In the genomic region with DNA sequence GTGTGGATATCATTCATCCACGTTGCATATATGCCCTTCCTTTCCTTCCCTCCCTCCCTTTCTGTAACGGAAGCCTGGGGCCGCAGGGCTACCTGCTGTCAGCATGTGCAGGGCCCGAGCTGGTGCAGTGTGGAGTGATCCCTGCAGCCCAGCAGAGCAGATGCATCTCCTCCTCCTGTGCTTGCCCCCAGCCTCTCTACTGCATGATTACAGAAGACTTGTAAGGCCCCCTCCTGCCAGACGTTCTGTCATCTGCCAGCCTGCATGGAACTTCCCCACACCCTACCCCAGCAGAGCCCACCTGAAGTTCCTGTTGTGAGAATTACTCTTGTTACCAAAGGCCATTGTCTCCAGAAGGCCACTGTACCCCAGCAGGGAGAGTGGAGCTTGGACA, we compare ENCODE assay signal across 30 cellular contexts.
A peak's percentile ranks its signal among the peaks of the same experiment; 100 is the strongest.
DNase-seq lines count a peak whose midpoint lies in the region; ATAC-seq and TF ChIP-seq lines count a peak whose summit lies in the region.
"Had no signal": no experiment of that assay in that cellular context is flagged by ENCODE, and none has a peak within 500 bp of the region (broad histone marks: within the 10 kb centered on the region; RNA-seq: fewer than 3 reads in every experiment).

No MANE protein-coding gene starts in this region.

- CTCF ChIA-PET in SK-N-SH (lab: Yijun Ruan, JAX), result interaction anchor here (1.5 to 2.7 kb wide), 4 partner anchors 10 to 602 kb away, joined by 3 to 9 read pairs (median 6); no protein-coding TSS in a partner anchor

- 92% methylated on average over 5 of the region's 5 CpGs for WGBS in SK-N-SH (ENCODE audit: low lambda C conversion rate)

- H3F3A ChIP-seq in SK-N-SH (replicated peaks; ENCODE audit: insufficient read depth), result no peaks in the 10 kb centered on the region

- POLR2A ChIA-PET in SK-N-SH (lab: Yijun Ruan, JAX), result no interaction called here

- H3K27ac ChIP-seq in SK-N-SH (ENCODE audit: low read depth in 2 of 2, low read length in 1 of 2) (peak overlapping the region in 1 of 2 experiments; percentile 28; a peak in 1 of 4 replicates), coronary artery (no peak overlapping the region)
- H3K27ac ChIP-seq: foreskin keratinocyte, left lung, testis, uterus had no signal

- no peak overlapping the region for H2AFZ ChIP-seq in SK-N-SH (ENCODE audit: low read depth)

- H3K9me3 Mint-ChIP-seq in stimulated activated memory B cell treated with anti-CD40 and anti-IgM and Interleukin-4, amounts not matched to agents 10 μg/mL and 1 μg/mL and 100 μg/mL, for 72 hours, result no peaks in the 10 kb centered on the region
- H3K9me3 Mint-ChIP-seq in activated naive CD8-positive, alpha-beta T cell treated with anti-CD3 and anti-CD28 coated beads for 36 hours, result no peaks in the 10 kb centered on the region
- H3K9me3 Mint-ChIP-seq: activated CD8-positive, alpha-beta T cell treated with anti-CD3 and anti-CD28 coated beads for 36 hours; IgD-negative memory B cell; mesothelial cell of epicardium had no signal

- no peak overlapping the region for H3K9ac ChIP-seq in SK-N-SH

- no peak overlapping the region for H3K4me2 ChIP-seq in SK-N-SH

- TF ChIP-seq RAD21 in SK-N-SH (IDR thresholded peaks at IDR 0.05; ENCODE audit: low read length), result no peak

- peak overlapping the region; percentile 71 for H3K27ac Mint-ChIP-seq in stimulated activated memory B cell treated with anti-CD40 and anti-IgM and Interleukin-4, amounts not matched to agents 10 μg/mL and 1 μg/mL and 100 μg/mL, for 72 hours
- no peak overlapping the region for H3K27ac Mint-ChIP-seq in activated naive CD8-positive, alpha-beta T cell treated with anti-CD3 and anti-CD28 coated beads for 36 hours
- H3K27ac Mint-ChIP-seq: IgD-negative memory B cell; mesothelial cell of epicardium; naive thymus-derived CD4-positive, alpha-beta T cell had no signal

- H3K4me3 Mint-ChIP-seq in stimulated activated memory B cell treated with anti-CD40 and anti-IgM and Interleukin-4, amounts not matched to agents 10 μg/mL and 1 μg/mL and 100 μg/mL, for 72 hours, result no peak overlapping the region
- no peak overlapping the region for H3K4me3 Mint-ChIP-seq in activated naive CD8-positive, alpha-beta T cell treated with anti-CD3 and anti-CD28 coated beads for 36 hours
- H3K4me3 Mint-ChIP-seq: activated CD8-positive, alpha-beta T cell treated with anti-CD3 and anti-CD28 coated beads for 36 hours; brain; IgD-negative memory B cell; mesothelial cell of epicardium; naive thymus-derived CD4-positive, alpha-beta T cell had no signal

- H3K79me2 ChIP-seq in SK-N-SH (ENCODE audit: insufficient read depth), result no peaks in the 10 kb centered on the region

- no peaks in the 10 kb centered on the region for H3K27me3 ChIP-seq in SK-N-SH (ENCODE audit: insufficient read depth)
- H3K27me3 ChIP-seq: foreskin keratinocyte, left lung, ovary, testis, uterus had no signal

- H3K4me1 ChIP-seq in SK-N-SH (ENCODE audit: control insufficient read depth in 1 of 2, insufficient read depth in 2 of 2, low read depth in 1 of 2, low read length in 1 of 2), result peaks cover 0 to 41% of the 10 kb centered on the region in 2 experiments; a peak in 2 of 4 replicates
- H3K4me1 ChIP-seq: HAP-1 had no signal

- ATAC-seq in SK-N-SH treated with all-trans-retinoic acid at 6 μM for 48 hours, result no peak
- no peak for ATAC-seq in stimulated activated memory B cell treated with anti-CD40 and anti-IgM and Interleukin-4, amounts not matched to agents 10 μg/mL and 1 μg/mL and 100 μg/mL, for 72 hours
- ATAC-seq: left lung, Right ventricle myocardium inferior had no signal

- peak; percentile 32 for DNase-seq in SK-N-SH
- DNase-seq in NCI-H524 treated with DMSO at 0.1 percent for 48 hours (lab: John Stamatoyannopoulos, UW), result peak; percentile 80
- DNase-seq in coronary artery (ENCODE audit: low spot score), result peak; percentile 22
- no peak for DNase-seq in activated naive CD8-positive, alpha-beta T cell treated with anti-CD3 and anti-CD28 coated beads for 36 hours
- DNase-seq in central memory CD4-positive, alpha-beta T cell, result no peak
- DNase-seq in A172 (ENCODE audit: low spot score), result no peak
- DNase-seq: activated CD4-positive, CD25-positive, alpha-beta regulatory T cell treated with anti-CD3 and anti-CD28 coated beads, Interleukin-2, amount 50 U/mL, for 72 hours; activated CD8-positive, alpha-beta T cell treated with anti-CD3 and anti-CD28 coated beads for 36 hours; activated T-cell treated with anti-CD3 and anti-CD28 coated beads, Interleukin-2, amount 50 U/mL, for 1 hour; COR-L47; DND-41; effector CD8-positive, alpha-beta T cell; foreskin keratinocyte; left lung; naive thymus-derived CD4-positive, alpha-beta T cell; NCI-H1105; NCI-H2081; NCI-H526; OCI-M1; ovary; SW 1271; testis; uterus had no signal

- TF ChIP-seq CTCF in SK-N-SH (IDR thresholded peaks at IDR 0.05) (no peak), coronary artery (IDR thresholded peaks at IDR 0.05) (no peak)

- peaks cover 33% of the 10 kb centered on the region for H3K36me3 Mint-ChIP-seq in stimulated activated memory B cell treated with anti-CD40 and anti-IgM and Interleukin-4, amounts not matched to agents 10 μg/mL and 1 μg/mL and 100 μg/mL, for 72 hours
- peaks cover 7% of the 10 kb centered on the region for H3K36me3 Mint-ChIP-seq in activated naive CD8-positive, alpha-beta T cell treated with anti-CD3 and anti-CD28 coated beads for 36 hours

- no peaks in the 10 kb centered on the region for H3K27me3 Mint-ChIP-seq in stimulated activated memory B cell treated with anti-CD40 and anti-IgM and Interleukin-4, amounts not matched to agents 10 μg/mL and 1 μg/mL and 100 μg/mL, for 72 hours
- no peaks in the 10 kb centered on the region for H3K27me3 Mint-ChIP-seq in activated naive CD8-positive, alpha-beta T cell treated with anti-CD3 and anti-CD28 coated beads for 36 hours
- H3K27me3 Mint-ChIP-seq: activated CD8-positive, alpha-beta T cell treated with anti-CD3 and anti-CD28 coated beads for 36 hours; brain; IgD-negative memory B cell; naive thymus-derived CD4-positive, alpha-beta T cell had no signal

- no peaks in the 10 kb centered on the region for H3K9me3 ChIP-seq in SK-N-SH
- H3K9me3 ChIP-seq: HAP-1, left lung, ovary, testis, uterus had no signal

- H3K4me3 ChIP-seq in SK-N-SH (ENCODE audit: low read depth in 2 of 2, low read length in 1 of 2) (no peak overlapping the region), coronary artery (no peak overlapping the region)
- H3K4me3 ChIP-seq: HAP-1, left lung, ovary, testis, uterus had no signal

- H3K9me2 ChIP-seq in SK-N-SH, result no peaks in the 10 kb centered on the region

- H3K4me1 Mint-ChIP-seq in stimulated activated memory B cell treated with anti-CD40 and anti-IgM and Interleukin-4, amounts not matched to agents 10 μg/mL and 1 μg/mL and 100 μg/mL, for 72 hours, result peaks cover 34% of the 10 kb centered on the region
- peaks cover 4% of the 10 kb centered on the region for H3K4me1 Mint-ChIP-seq in activated naive CD8-positive, alpha-beta T cell treated with anti-CD3 and anti-CD28 coated beads for 36 hours

- no peaks in the 10 kb centered on the region for H3K36me3 ChIP-seq in SK-N-SH (replicated peaks in 1 of 2; ENCODE audit: control insufficient read depth in 1 of 2, insufficient read depth in 2 of 2, low read length in 1 of 2)
- H3K36me3 ChIP-seq: HAP-1, ovary, uterus had no signal

- H4K20me1 ChIP-seq in SK-N-SH (ENCODE audit: insufficient read depth), result no peaks in the 10 kb centered on the region

- TF ChIP-seq EP300 in SK-N-SH (IDR thresholded peaks at IDR 0.05; ENCODE audit: borderline replicate concordance in 1 of 2, low read depth in 1 of 2, low read length in 1 of 2), result no peak

TF ChIP-seq in SK-N-SH, 30 proteins besides CTCF, POLR2A, EP300 and RAD21:
- no peak for TF ChIP-seq NFIC (IDR thresholded peaks at IDR 0.05; ENCODE audit: borderline replicate concordance)
- no peak for TF ChIP-seq PBX3 (IDR thresholded peaks at IDR 0.05)
- TF ChIP-seq TCF12 (IDR thresholded peaks at IDR 0.05), result no peak

TF ChIP-seq in SK-N-SH treated with all-trans-retinoic acid at 6 μM for 48 hours, 23 proteins besides CTCF, POLR2A, EP300 and RAD21:
- TF ChIP-seq SNAI2 (CRISPR knock-in tag; IDR thresholded peaks at IDR 0.05) (no peak), PPARA (CRISPR knock-in tag; IDR thresholded peaks at IDR 0.05; ENCODE audit: borderline replicate concordance) (no peak), CSRNP3 (CRISPR knock-in tag; IDR thresholded peaks at IDR 0.05) (no peak), ESRRG (CRISPR knock-in tag; IDR thresholded peaks at IDR 0.05) (no peak), POU6F1 (CRISPR knock-in tag; IDR thresholded peaks at IDR 0.05; ENCODE audit: borderline replicate concordance, low read depth) (no peak)

Comparison
In these comparisons a context has a peak if more than half of its experiments do, and no peak if none do; other contexts are left out.
1. DNase-seq: peak in SK-N-SH (single experiment), NCI-H524 treated with DMSO at 0.1 percent for 48 hours (single experiment) and coronary artery (single experiment); none in activated naive CD8-positive, alpha-beta T cell treated with anti-CD3 and anti-CD28 coated beads for 36 hours (single experiment), central memory CD4-positive, alpha-beta T cell (single experiment) and A172 (single experiment).